ENCODE assay signal across 9 cellular contexts in genomic region chr4:88006956-88007303, GRCh38. TPM values are rescaled to one million over a fixed set of nuclear protein-coding genes. Genes with fewer than 3 reads are reported as not detected.
DNase-seq lines count a peak whose midpoint lies in the region; ATAC-seq and TF ChIP-seq lines count a peak whose summit lies in the region.
"Had no signal": no experiment of that assay in that cellular context is flagged by ENCODE, and none has a peak within 500 bp of the region (broad histone marks: within the 10 kb centered on the region; RNA-seq: fewer than 3 reads in every experiment).

No MANE protein-coding gene starts in this region.

- peaks cover 13 to 36% (median 32%) of the 10 kb centered on the region in 7 donors for H3K4me1 Mint-ChIP-seq in naive thymus-derived CD4-positive, alpha-beta T cell

- CTCF ChIA-PET in AG04450 (lab: Charles Lee): no interaction called here
- CTCF ChIA-PET in naive thymus-derived CD4-positive, alpha-beta T cell (lab: Charles Lee): no interaction called here

- H3K27me3 ChIP-seq in AG04450 (ENCODE audit: control insufficient read depth, insufficient read depth, low read length): no peaks in the 10 kb centered on the region
- no peaks in the 10 kb centered on the region for H3K27me3 ChIP-seq in colonic mucosa
- H3K27me3 ChIP-seq in naive thymus-derived CD4-positive, alpha-beta T cell (ENCODE audit: control insufficient read depth in 2 of 2, insufficient read depth in 2 of 2, low read length in 2 of 2): no peaks in the 10 kb centered on the region
- H3K27me3 ChIP-seq in foreskin keratinocyte: no peaks in the 10 kb centered on the region

- peak overlapping the region in 7 of 9 donors; percentile 2 to 90 (median 43) for H3K27ac Mint-ChIP-seq in naive thymus-derived CD4-positive, alpha-beta T cell

- H3K27me3 Mint-ChIP-seq in naive thymus-derived CD4-positive, alpha-beta T cell: peaks cover 0 to 31% (median 3%) of the 10 kb centered on the region in 5 donors

- H3K27ac ChIP-seq in AG04450 (ENCODE audit: low read depth, low read length) (no peak overlapping the region), colonic mucosa (peak overlapping the region; percentile 28), foreskin keratinocyte (no peak overlapping the region)
- no peak overlapping the region for H3K27ac ChIP-seq in naive thymus-derived CD4-positive, alpha-beta T cell (ENCODE audit: low read depth, low read length)

- no peak for ATAC-seq in naive thymus-derived CD4-positive, alpha-beta T cell
- ATAC-seq in foreskin keratinocyte (no peak), GM19463 (IDR thresholded peaks at IDR 0.05; ENCODE audit: unreplicated experiment) (no peak), GM18868 (IDR thresholded peaks at IDR 0.05; ENCODE audit: unreplicated experiment) (no peak)

- H3K4me3 ChIP-seq in AG04450 (ENCODE audit: low read depth, low read length) (peak overlapping the region; percentile 60), colonic mucosa (peak overlapping the region; percentile 90)
- peak overlapping the region; percentile 27 for H3K4me3 ChIP-seq in Jurkat, Clone E6-1 (ENCODE audit: low read length)
- H3K4me3 ChIP-seq in naive thymus-derived CD4-positive, alpha-beta T cell (ENCODE audit: low read length): peak overlapping the region; percentile 31

- intact Hi-C loops in colonic mucosa (cut with DNase I): no loop called here
- intact Hi-C loops in naive thymus-derived CD4-positive, alpha-beta T cell (cut with micrococcal nuclease): loop anchor here (1.0 to 10.0 kb wide), 6 partner anchors 277 to 585 kb away; partner anchors contain the start of genes HERC3 (in 1 of the 2), HERC5 (in 1 of the 2), HERC6 (in 1 of the 2) and PPM1K (in 1 of the 2)

- peak overlapping the region in 1 of 2 donors; percentile 29 for H3K9ac ChIP-seq in colonic mucosa (ENCODE audit: low read depth in 2 of 2, low read length in 2 of 2)

- H3K36me3 ChIP-seq in colonic mucosa: no peaks in the 10 kb centered on the region
- H3K36me3 ChIP-seq in naive thymus-derived CD4-positive, alpha-beta T cell (ENCODE audit: control insufficient read depth in 2 of 3, insufficient read depth in 3 of 3, low read length in 3 of 3): no peaks in the 10 kb centered on the region

- POLR2A ChIA-PET in AG04450 (lab: Yijun Ruan, JAX): interaction anchor here (0.6 kb wide), 1 partner anchor 202 kb away, joined by 3 read pairs; no protein-coding TSS in a partner anchor
- POLR2A ChIA-PET in naive thymus-derived CD4-positive, alpha-beta T cell (lab: Charles Lee): no interaction called here

- H3K36me3 Mint-ChIP-seq in naive thymus-derived CD4-positive, alpha-beta T cell: peaks cover 0 to 5% (median 0%) of the 10 kb centered on the region in 5 donors

- peaks cover 0 to 1% (median 0%) of the 10 kb centered on the region in 11 donors for H3K9me3 Mint-ChIP-seq in naive thymus-derived CD4-positive, alpha-beta T cell

- peak overlapping the region; percentile 72 to 95 (median 84) for H3K4me3 Mint-ChIP-seq in naive thymus-derived CD4-positive, alpha-beta T cell

- DNase-seq in AG04450 (ENCODE audit: low read depth, low spot score): no peak
- DNase-seq in Jurkat, Clone E6-1 (ENCODE audit: low read depth, low spot score): no peak
- DNase-seq in colonic mucosa: no peak
- DNase-seq in naive thymus-derived CD4-positive, alpha-beta T cell: peak in 1 of 9 donors; percentile 1
- no peak for DNase-seq in foreskin keratinocyte
- DNase-seq in AG08396 (ENCODE audit: low spot score): no peak

- H3K4me1 ChIP-seq in colonic mucosa (no peaks in the 10 kb centered on the region), foreskin keratinocyte (peaks cover 18% of the 10 kb centered on the region)
- peaks cover 6 to 7% of the 10 kb centered on the region in 2 donors for H3K4me1 ChIP-seq in naive thymus-derived CD4-positive, alpha-beta T cell (ENCODE audit: control insufficient read depth in 2 of 2, insufficient read depth in 2 of 2, low read length in 2 of 2)

- no peaks in the 10 kb centered on the region for H3K9me3 ChIP-seq in AG04450 (ENCODE audit: control insufficient read depth, insufficient read depth, low read length)
- no peaks in the 10 kb centered on the region for H3K9me3 ChIP-seq in colonic mucosa
- H3K9me3 ChIP-seq in naive thymus-derived CD4-positive, alpha-beta T cell (ENCODE audit: control insufficient read depth in 2 of 3, low read length in 3 of 3): no peaks in the 10 kb centered on the region

- TF ChIP-seq CTCF in AG04450 (IDR thresholded peaks at IDR 0.05; ENCODE audit: low read depth, low read length): no peak
- no peak for TF ChIP-seq CTCF in colonic mucosa (IDR thresholded peaks at IDR 0.05)
- TF ChIP-seq CTCF in foreskin keratinocyte (conservative IDR thresholded peaks at IDR 0.05): no peak

RNA-seq across cellular contexts. Expression of gene PKD2, which starts 0.5 kb away (rescaled TPM):
- 46.3 and 65.1 TPM in 2 replicates for polyA plus RNA-seq in AG04450 (2011; rRNA removed)
- 64.8 and 84.3 TPM in 2 replicates for polyA minus RNA-seq in AG04450 (2011; rRNA and poly(A)+ RNA removed)
- polyA plus RNA-seq in Jurkat, Clone E6-1 (2012; ENCODE audit: insufficient read depth, insufficient read length): 11.3 TPM
- total RNA-seq in colonic mucosa: 1 to 10 TPM; 5.9 to 9.2 TPM
- 10 to 100 TPM in 1 of 5 experiments, 1 to 10 TPM in 4; 4.9 to 16.1 (median 6.8) TPM for total RNA-seq in naive thymus-derived CD4-positive, alpha-beta T cell
- polyA plus RNA-seq in naive thymus-derived CD4-positive, alpha-beta T cell: 1 to 10 TPM; 2.7 to 7.1 TPM
- 22.9 and 26.5 TPM in 2 replicates for total RNA-seq in foreskin keratinocyte
- 4.8 and 5.9 TPM in 2 replicates for polyA plus RNA-seq in foreskin keratinocyte

RNA-seq across cellular contexts. Expression of gene SPP1, which starts 31.4 kb away (rescaled TPM):
- 0.29 and 0.69 TPM in 2 replicates for polyA plus RNA-seq in AG04450 (2011; rRNA removed)
- 0.70 and 0.78 TPM in 2 replicates for polyA minus RNA-seq in AG04450 (2011; rRNA and poly(A)+ RNA removed)
- polyA plus RNA-seq in Jurkat, Clone E6-1 (2012; ENCODE audit: insufficient read depth, insufficient read length): not detected
- total RNA-seq in colonic mucosa: 10 to 100 TPM in 1 of 2 donors, 1 to 10 TPM in 1; 3.9 to 11.6 TPM
- total RNA-seq in naive thymus-derived CD4-positive, alpha-beta T cell: 10 to 100 TPM in 2 of 5 experiments, 1 to 10 TPM in 1, not detected in 2; 1.6 to 28.5 (median 21.6) TPM
- polyA plus RNA-seq in naive thymus-derived CD4-positive, alpha-beta T cell: not detected
- total RNA-seq in foreskin keratinocyte: 0.17 and 0.18 TPM in 2 replicates
- 0.21 and 0.24 TPM in 2 replicates for polyA plus RNA-seq in foreskin keratinocyte
- total RNA-seq: activated CD8-positive, alpha-beta memory T cell treated with anti-CD3 and anti-CD28 coated beads for 36 hours had no signal

Comparison
In these comparisons a context has a peak if more than half of its experiments do, and no peak if none do; other contexts are left out.
1. H3K4me3 ChIP-seq: peak in every context shown above with its lines; median percentile 90 in colonic mucosa; 60 in AG04450; 31 in naive thymus-derived CD4-positive, alpha-beta T cell; 27 in Jurkat, Clone E6-1.